Comparison of ENCODE assay signal across 24 cellular contexts in genomic region chr15:42143866-42144625, GRCh38. TPM values are rescaled to one million over a fixed set of nuclear protein-coding genes. Genes with fewer than 3 reads are reported as not detected.
"Had no signal": no experiment of that assay in that cellular context is flagged by ENCODE, and none has a peak within 500 bp of the region (broad histone marks: within the 10 kb centered on the region; RNA-seq: fewer than 3 reads in every experiment).

No MANE protein-coding gene starts in this region.

- H3K27me3 ChIP-seq: breast epithelium, gastrocnemius medialis, upper lobe of left lung had no signal

- H3K27ac ChIP-seq: breast epithelium, coronary artery, esophagus squamous epithelium, gastrocnemius medialis, upper lobe of left lung had no signal

- H3K4me3 ChIP-seq: breast epithelium, coronary artery, esophagus squamous epithelium, gastrocnemius medialis, upper lobe of left lung had no signal

- H3K9me3 ChIP-seq: breast epithelium, esophagus squamous epithelium, gastrocnemius medialis, upper lobe of left lung had no signal

- H3K9me3 Mint-ChIP-seq: activated CD4-positive, alpha-beta memory T cell treated with anti-CD3 and anti-CD28 coated beads, Interleukin-2, amount 10 ng/mL, durations not matched to agents 7 days and 5 days; activated naive CD4-positive, alpha-beta T cell treated with anti-CD3 and anti-CD28 coated beads, Interleukin-2, amount 50 U/mL, for 72 hours; activated T-cell treated with anti-CD3 and anti-CD28 coated beads, Interleukin-2, amount 50 U/mL, for 72 hours; neural crest cell had no signal

- DNase-seq: activated CD4-positive, alpha-beta memory T cell treated with anti-CD3 and anti-CD28 coated beads, Interleukin-2, amount 10 ng/mL, durations not matched to agents 7 days and 5 days; activated CD4-positive, alpha-beta T cell treated with anti-CD3 and anti-CD28 coated beads for 48 hours; activated CD4-positive, CD25-positive, alpha-beta regulatory T cell; activated gamma-delta T cell; activated T-cell treated with anti-CD3 and anti-CD28 coated beads, Interleukin-2, amount 50 U/mL, for 72 hours; amniotic stem cell; esophagus squamous epithelium; hypothalamus; left cardiac atrium; stimulated activated CD4-positive, alpha-beta T cell treated with anti-CD3 and anti-CD28 coated beads, Interleukin-4, amount 100 ng/mL, for 1 hour; stimulated activated naive CD4-positive, alpha-beta T cell; SW 1271; T-helper 17 cell had no signal

- H3K4me1 ChIP-seq: breast epithelium, gastrocnemius medialis, upper lobe of left lung had no signal

- H3K36me3 ChIP-seq: breast epithelium, esophagus squamous epithelium, gastrocnemius medialis had no signal

- H3K4me3 Mint-ChIP-seq: activated CD4-positive, alpha-beta memory T cell treated with anti-CD3 and anti-CD28 coated beads, Interleukin-2, amount 10 ng/mL, durations not matched to agents 7 days and 5 days; activated T-cell treated with anti-CD3 and anti-CD28 coated beads, Interleukin-2, amount 50 U/mL, for 72 hours; neural crest cell; T-helper 17 cell had no signal

- ATAC-seq: activated naive CD4-positive, alpha-beta T cell treated with anti-CD3 and anti-CD28 coated beads, Interleukin-2, amount 50 U/mL, for 72 hours; activated T-cell treated with anti-CD3 and anti-CD28 coated beads, Interleukin-2, amount 50 U/mL, for 72 hours; gastrocnemius medialis; left cardiac atrium; T-helper 17 cell had no signal

- H3K27me3 Mint-ChIP-seq: activated CD4-positive, alpha-beta memory T cell treated with anti-CD3 and anti-CD28 coated beads, Interleukin-2, amount 10 ng/mL, durations not matched to agents 7 days and 5 days had no signal

- H3K27ac Mint-ChIP-seq: activated CD4-positive, alpha-beta memory T cell treated with anti-CD3 and anti-CD28 coated beads, Interleukin-2, amount 10 ng/mL, durations not matched to agents 7 days and 5 days; activated T-cell treated with anti-CD3 and anti-CD28 coated beads, Interleukin-2, amount 50 U/mL, for 72 hours had no signal

- H3K4me1 Mint-ChIP-seq: activated CD4-positive, alpha-beta memory T cell treated with anti-CD3 and anti-CD28 coated beads, Interleukin-2, amount 10 ng/mL, durations not matched to agents 7 days and 5 days; neural crest cell had no signal

- H3K36me3 Mint-ChIP-seq: activated naive CD4-positive, alpha-beta T cell treated with anti-CD3 and anti-CD28 coated beads, Interleukin-2, amount 50 U/mL, for 72 hours had no signal

RNA-seq across cellular contexts. Expression of gene PLA2G4F, which starts 12.4 kb away (rescaled TPM):
- total RNA-seq: activated CD4-positive, alpha-beta memory T cell treated with anti-CD3 and anti-CD28 coated beads, Interleukin-2, amount 10 ng/mL, durations not matched to agents 7 days and 5 days; activated naive CD4-positive, alpha-beta T cell treated with anti-CD3 and anti-CD28 coated beads, Interleukin-2, amount 50 U/mL, for 72 hours; liver; mononuclear cell; myocyte; neural crest cell; omental fat pad; T-helper 17 cell had no signal
- polyA plus RNA-seq: liver had no signal

RNA-seq across cellular contexts. Expression of gene PLA2G4D, which starts 49.7 kb away (rescaled TPM):
- total RNA-seq: activated CD4-positive, alpha-beta memory T cell treated with anti-CD3 and anti-CD28 coated beads, Interleukin-2, amount 10 ng/mL, durations not matched to agents 7 days and 5 days; activated naive CD4-positive, alpha-beta T cell treated with anti-CD3 and anti-CD28 coated beads, Interleukin-2, amount 50 U/mL, for 72 hours; activated T-cell treated with anti-CD3 and anti-CD28 coated beads, Interleukin-2, amount 50 U/mL, for 72 hours; breast epithelium; left cardiac atrium; liver; mononuclear cell; myocyte; neural crest cell; renal cortical epithelial cell; T-helper 17 cell; upper lobe of left lung had no signal
- polyA plus RNA-seq: liver had no signal
